Comparison of ENCODE assay signal across 26 cellular contexts in the genomic region with DNA sequence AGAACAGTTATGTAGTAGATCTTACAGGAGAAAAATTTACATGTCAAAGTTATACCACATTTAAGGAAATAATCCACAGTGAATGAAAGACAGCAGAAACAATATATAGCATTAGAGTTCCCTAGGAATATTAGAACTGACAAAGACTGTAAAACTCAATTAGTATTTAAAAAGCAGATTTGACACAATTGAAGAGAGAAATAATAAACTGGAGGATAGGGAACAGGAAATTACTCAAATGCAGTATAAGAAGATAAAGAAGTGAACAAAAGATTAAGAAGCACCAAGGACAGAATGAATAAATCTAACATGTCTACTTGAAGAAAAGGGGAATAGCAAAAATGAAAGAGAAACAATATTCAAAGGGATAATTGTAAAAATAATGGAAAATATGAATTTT. TPM values are rescaled to one million over a fixed set of nuclear protein-coding genes. Genes with fewer than 3 reads are reported as not detected.
"Had no signal": no experiment of that assay in that cellular context is flagged by ENCODE, and none has a peak within 500 bp of the region (broad histone marks: within the 10 kb centered on the region; RNA-seq: fewer than 3 reads in every experiment).

No MANE protein-coding gene starts in this region.

- H3K4me3 ChIP-seq: colonic mucosa, coronary artery, dorsolateral prefrontal cortex, esophagus muscularis mucosa, esophagus squamous epithelium, gastrocnemius medialis, gastroesophageal sphincter, heart left ventricle, heart right ventricle, hepatocyte had no signal

- H3K27ac Mint-ChIP-seq: dendritic cell treated with granulocyte-macrophage colony-stimulating factor and Interleukin-4, amounts not matched to agents 40 ng/mL and 50 ng/mL, for 4 days; effector memory CD8-positive, alpha-beta T cell; endodermal cell had no signal

- H3K79me2 ChIP-seq: hepatocyte had no signal

- H3K27me3 ChIP-seq: colonic mucosa, esophagus squamous epithelium, foreskin keratinocyte, gastrocnemius medialis, gastroesophageal sphincter, hepatocyte had no signal

- H3K4me2 ChIP-seq: hepatocyte had no signal

- H3K36me3 ChIP-seq: colonic mucosa, esophagus muscularis mucosa, esophagus squamous epithelium, gastrocnemius medialis, gastroesophageal sphincter, heart left ventricle, heart right ventricle had no signal

- H3K4me1 Mint-ChIP-seq: endodermal cell had no signal

- H2AFZ ChIP-seq: hepatocyte had no signal

- H3K9me3 ChIP-seq: colonic mucosa, gastrocnemius medialis had no signal

- H3K4me3 Mint-ChIP-seq: dendritic cell treated with granulocyte-macrophage colony-stimulating factor and Interleukin-4, amounts not matched to agents 40 ng/mL and 50 ng/mL, for 4 days; effector memory CD8-positive, alpha-beta T cell; endodermal cell had no signal

- H3K27me3 Mint-ChIP-seq: dendritic cell treated with granulocyte-macrophage colony-stimulating factor and Interleukin-4, amounts not matched to agents 40 ng/mL and 50 ng/mL, for 4 days had no signal

- H3K4me1 ChIP-seq: colonic mucosa, esophagus muscularis mucosa, esophagus squamous epithelium, foreskin keratinocyte, gastrocnemius medialis, gastroesophageal sphincter, heart left ventricle, heart right ventricle had no signal

- DNase-seq: colonic mucosa; cortex of kidney; dermis blood vessel endothelial cell; dorsolateral prefrontal cortex; effector CD4-positive, alpha-beta T cell; effector CD8-positive, alpha-beta T cell; effector memory CD4-positive, alpha-beta T cell; effector memory CD8-positive, alpha-beta T cell; endodermal cell; erythroblast; esophagus squamous epithelium; foreskin fibroblast; foreskin keratinocyte; foreskin melanocyte; gastrocnemius medialis; glutamatergic neuron; head of caudate nucleus; heart left ventricle; heart right ventricle had no signal

- H3K27ac ChIP-seq: colonic mucosa, coronary artery, dorsolateral prefrontal cortex, epithelial cell of prostate, esophagus muscularis mucosa, esophagus squamous epithelium, foreskin keratinocyte, gastrocnemius medialis, gastroesophageal sphincter, heart left ventricle, heart right ventricle, hepatocyte had no signal

- ATAC-seq: effector memory CD8-positive, alpha-beta T cell; esophagus mucosa; foreskin keratinocyte; gastrocnemius medialis; gastroesophageal sphincter; heart left ventricle; heart right ventricle had no signal

RNA-seq across cellular contexts. Expression of a gene that starts 27.3 kb away (rescaled TPM):
- polyA plus RNA-seq: foreskin keratinocyte had no signal
